21 cellular contexts compared by ENCODE assay signal in the genomic region with DNA sequence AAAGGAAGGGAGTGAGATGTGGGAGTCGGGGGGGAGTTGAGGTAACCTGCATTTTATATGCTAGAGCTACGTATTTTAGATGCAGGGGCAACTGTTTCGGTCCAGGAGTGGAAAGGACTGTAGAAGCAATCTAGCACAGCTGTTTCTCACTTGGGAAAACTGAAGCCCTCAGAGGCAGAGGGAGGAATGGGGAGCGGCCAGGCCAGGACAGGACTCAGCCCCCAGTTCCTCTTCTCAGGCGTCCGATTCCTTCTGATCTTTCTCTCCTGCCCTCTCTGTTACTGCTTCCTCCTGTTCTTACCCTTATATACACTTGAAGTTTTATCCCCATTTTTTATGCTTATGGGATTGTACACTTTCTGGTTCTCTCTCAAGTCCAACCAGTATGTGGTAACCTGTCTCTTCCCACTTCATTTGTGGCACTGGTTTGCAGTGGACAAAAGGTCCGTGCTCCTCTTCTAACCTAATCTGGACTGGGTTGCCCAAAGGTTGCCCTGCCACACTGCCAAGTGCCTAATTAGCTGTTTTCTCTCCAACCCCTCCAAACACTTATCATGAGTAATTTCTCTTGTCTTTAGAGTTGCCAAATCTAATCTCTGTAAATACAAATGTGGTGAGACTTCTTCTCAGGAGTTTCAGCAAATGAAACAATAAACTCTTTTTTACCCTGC. TPM values are rescaled to one million over a fixed set of nuclear protein-coding genes. Genes with fewer than 3 reads are reported as not detected.
DNase-seq lines count a peak whose midpoint lies in the region; ATAC-seq, FAIRE-seq and TF ChIP-seq lines count a peak whose summit lies in the region.
"Had no signal": no experiment of that assay in that cellular context is flagged by ENCODE, and none has a peak within 500 bp of the region (broad histone marks: within the 10 kb centered on the region; RNA-seq: fewer than 3 reads in every experiment).

No MANE protein-coding gene starts in this region.

- no peak overlapping the region for H2AFZ ChIP-seq in GM23338
- no peak overlapping the region for H2AFZ ChIP-seq in trophoblast cell (ENCODE audit: insufficient read depth, low read length, poor library complexity)

- H4K91ac ChIP-seq in trophoblast cell (ENCODE audit: low read depth, low read length), result no peak overlapping the region

- H3K9me3 ChIP-seq in endodermal cell (ENCODE audit: control insufficient read depth, low read length), result no peaks in the 10 kb centered on the region
- H3K9me3 ChIP-seq in trophoblast cell (ENCODE audit: insufficient read depth, low read depth, low read length), result no peaks in the 10 kb centered on the region

- DNase-seq in CD14-positive monocyte (ENCODE audit: low spot score) (no peak), GM23338 (ENCODE audit: low spot score) (no peak), endodermal cell (no peak), trophoblast cell (no peak), C1 segment of cervical spinal cord (lab: John Stamatoyannopoulos, UW) (no peak), RCC 7860 (ENCODE audit: low spot score) (no peak)
- DNase-seq: ACHN; AML-193; Calu3; CD4-positive, alpha-beta T cell; DMS53; IMR-90; Karpas-422; MM.1S; NCI-H1105; NCI-H1694 treated with DMSO at 0.1 percent for 48 hours; NCI-H2107; NCI-H2227 treated with DMSO at 0.1 percent for 48 hours; NCI-H524 had no signal

- H2AK5ac ChIP-seq in trophoblast cell (ENCODE audit: low read length), result no peak overlapping the region

- no peak overlapping the region for H4K12ac ChIP-seq in trophoblast cell (ENCODE audit: low read depth, low read length)

- no peak overlapping the region for H3K9ac ChIP-seq in endodermal cell (ENCODE audit: extremely low read depth, low read length, poor library complexity, severe bottlenecking)
- H3K9ac ChIP-seq in trophoblast cell (ENCODE audit: low read length), result peak overlapping the region; percentile 14

- H3K27me3 Mint-ChIP-seq in CD14-positive monocyte (ENCODE audit: low read depth in 3 of 3) (no peaks in the 10 kb centered on the region), GM23338 (ENCODE audit: insufficient read depth, low read depth, poor library complexity) (peaks cover 3% of the 10 kb centered on the region), endodermal cell (ENCODE audit: insufficient read depth) (peaks cover 3% of the 10 kb centered on the region)
- H3K27me3 Mint-ChIP-seq: CD4-positive, alpha-beta T cell had no signal

- H3K36me3 Mint-ChIP-seq in CD14-positive monocyte (peaks cover 18 to 33% of the 10 kb centered on the region in 2 donors), GM23338 (ENCODE audit: low read depth) (0 out of 3 replicates have a peak, but pooled peaks cover 11% of the 10 kb centered on the region), endodermal cell (ENCODE audit: low read depth) (peaks cover 24% of the 10 kb centered on the region)

- H3K36me3 ChIP-seq in GM23338 (ENCODE audit: insufficient read depth) (peaks cover 2% of the 10 kb centered on the region; the same call in 1 of the 2 replicates), endodermal cell (ENCODE audit: control insufficient read depth, insufficient read depth, low read length) (peaks cover 18% of the 10 kb centered on the region), trophoblast cell (ENCODE audit: control insufficient read depth in 1 of 2, insufficient read depth in 2 of 2, low read length in 2 of 2) (peaks cover 5 to 7% of the 10 kb centered on the region in 2 experiments)

- TF ChIP-seq CTCF in CD14-positive monocyte (IDR thresholded peaks at IDR 0.05), result no peak
- no peak for TF ChIP-seq CTCF in GM23338 (conservative IDR thresholded peaks at IDR 0.05; ENCODE audit: low read depth in 2 of 2)
- no peak for TF ChIP-seq CTCF in endodermal cell (conservative IDR thresholded peaks at IDR 0.05)

- H3K4me1 ChIP-seq in GM23338 (ENCODE audit: insufficient read depth) (no peaks in the 10 kb centered on the region), endodermal cell (ENCODE audit: control insufficient read depth, insufficient read depth, low read length) (peaks cover 9% of the 10 kb centered on the region), trophoblast cell (ENCODE audit: control insufficient read depth in 1 of 2, insufficient read depth in 2 of 2, low read length in 2 of 2) (no peaks in the 10 kb centered on the region)

- H3K27ac Mint-ChIP-seq in CD14-positive monocyte (peak overlapping the region in 4 of 7 donors; percentile 31 to 88 (median 43)), GM23338 (no peak overlapping the region), endodermal cell (peak overlapping the region; percentile 49)
- H3K27ac Mint-ChIP-seq: CD4-positive, alpha-beta T cell had no signal

- H3F3A ChIP-seq in GM23338 (replicated peaks; ENCODE audit: low read depth), result no peaks in the 10 kb centered on the region

- no peak overlapping the region for H4K8ac ChIP-seq in trophoblast cell (ENCODE audit: low read depth, low read length)

- H3K9me2 ChIP-seq in GM23338 (ENCODE audit: insufficient read depth), result no peaks in the 10 kb centered on the region

- H3K23ac ChIP-seq in trophoblast cell (ENCODE audit: low read length), result no peak overlapping the region

- H3K9me3 Mint-ChIP-seq in CD14-positive monocyte, result no peaks in the 10 kb centered on the region
- no peaks in the 10 kb centered on the region for H3K9me3 Mint-ChIP-seq in GM23338
- no peaks in the 10 kb centered on the region for H3K9me3 Mint-ChIP-seq in endodermal cell
- H3K9me3 Mint-ChIP-seq: CD4-positive, alpha-beta T cell had no signal

- H3K4me3 ChIP-seq in GM23338 (no peak overlapping the region), endodermal cell (ENCODE audit: low read length) (no peak overlapping the region), trophoblast cell (ENCODE audit: low read depth, low read length) (no peak overlapping the region)

- ATAC-seq in GM23338 (no peak), HG03354 (IDR thresholded peaks at IDR 0.05; ENCODE audit: poor library complexity, severe bottlenecking, unreplicated experiment) (no peak)

- H3K4me2 ChIP-seq in GM23338 (no peak overlapping the region), trophoblast cell (ENCODE audit: low read length) (no peak overlapping the region)

- H3K4me3 Mint-ChIP-seq in CD14-positive monocyte (peak overlapping the region; percentile 6 to 20), GM23338 (no peak overlapping the region), endodermal cell (no peak overlapping the region)
- H3K4me3 Mint-ChIP-seq: CD4-positive, alpha-beta T cell had no signal

- H2BK120ac ChIP-seq in trophoblast cell (ENCODE audit: insufficient read depth, low read length, poor library complexity), result no peak overlapping the region

- FAIRE-seq in RCC 7860 (lab: Jason Lieb, UNC), result no peak
- FAIRE-seq: H54 had no signal

- 89 to 95% methylated on average over 5 to 7 of the region's 7 CpGs for WGBS in endodermal cell (ENCODE audit: insufficient coverage in 1 of 2, insufficient read length in 1 of 2), 2 experiments
- no CpG with 5 or more reads among the region's 7 CpGs for WGBS in trophoblast cell (ENCODE audit: extremely low coverage, insufficient coverage, insufficient read length)

- H3K79me1 ChIP-seq in trophoblast cell (ENCODE audit: low read length), result no peaks in the 10 kb centered on the region

- peaks cover 43% of the 10 kb centered on the region for H3K4me1 Mint-ChIP-seq in CD14-positive monocyte
- H3K4me1 Mint-ChIP-seq in GM23338, result no peaks in the 10 kb centered on the region
- peaks cover 28% of the 10 kb centered on the region for H3K4me1 Mint-ChIP-seq in endodermal cell

- no peak overlapping the region for H3K14ac ChIP-seq in trophoblast cell (ENCODE audit: low read length)

- H3K27ac ChIP-seq in GM23338 (ENCODE audit: low read depth) (peak overlapping the region; percentile 45; the same call in 1 of the 2 replicates), endodermal cell (ENCODE audit: low read depth, low read length) (no peak overlapping the region), trophoblast cell (ENCODE audit: low read depth, low read length) (no peak overlapping the region)

- intact Hi-C loops in CD14-positive monocyte (cut with micrococcal nuclease), result no loop called here

- H3K4ac ChIP-seq in trophoblast cell (ENCODE audit: low read depth, low read length), result no peak overlapping the region

- H3K27me3 ChIP-seq in GM23338 (ENCODE audit: insufficient read depth) (no peaks in the 10 kb centered on the region), endodermal cell (ENCODE audit: control insufficient read depth, insufficient read depth, low read length, poor library complexity, severe bottlenecking) (no peaks in the 10 kb centered on the region), trophoblast cell (ENCODE audit: insufficient read depth, low read length) (no peaks in the 10 kb centered on the region)

- no peak overlapping the region for H3K18ac ChIP-seq in trophoblast cell (ENCODE audit: low read length)

- H2BK5ac ChIP-seq in trophoblast cell (ENCODE audit: low read depth, low read length, poor library complexity), result no peak overlapping the region

- peaks cover 6% of the 10 kb centered on the region; the same call in 1 of the 2 replicates for H3K79me2 ChIP-seq in GM23338 (replicated peaks; ENCODE audit: insufficient read depth)
- no peaks in the 10 kb centered on the region for H3K79me2 ChIP-seq in trophoblast cell (ENCODE audit: control insufficient read depth, insufficient read depth, low read length, poor library complexity)

- H2BK12ac ChIP-seq in trophoblast cell (ENCODE audit: low read length), result no peak overlapping the region

- peaks cover 14% of the 10 kb centered on the region for H4K20me1 ChIP-seq in GM23338 (replicated peaks; ENCODE audit: insufficient read depth)

RNA-seq across cellular contexts. Expression of gene LPCAT3, which starts 16.2 kb away (rescaled TPM):
- polyA plus RNA-seq in CD14-positive monocyte, result 10 to 100 TPM; 54.1 to 62.7 TPM
- 45.3 and 51.5 TPM in 2 replicates for total RNA-seq in GM23338 (2014; rRNA removed; shearing (Covaris generic))
- polyA plus RNA-seq in GM23338 (2016; fragmentation: Nextera tagmentation; extraction: Ambion mirVana), result 21.4 and 22.7 TPM in 2 replicates
- 10 to 100 TPM; 33.6 to 86.7 TPM for total RNA-seq in endodermal cell
- 32.5 TPM for polyA plus RNA-seq in endodermal cell (2013, experiment 1 of 2)
- 31.8 TPM for polyA plus RNA-seq in endodermal cell (2013, experiment 2 of 2)
- polyA plus RNA-seq in trophoblast cell (2013), result 38.1 and 38.8 TPM in 2 replicates

RNA-seq across cellular contexts. Expression of gene EMG1, which starts 31.3 kb away (rescaled TPM):
- polyA plus RNA-seq in CD14-positive monocyte (10 to 100 TPM; 33.1 to 35.3 TPM), GM23338 (2016; fragmentation: Nextera tagmentation; extraction: Ambion mirVana) (157 and 160 TPM in 2 replicates)
- 66.7 and 71.7 TPM in 2 replicates for total RNA-seq in GM23338 (2014; rRNA removed; shearing (Covaris generic))
- total RNA-seq in endodermal cell, result 100 to 1,000 TPM in 1 of 2 donors, 10 to 100 TPM in 1; 61.1 to 115 TPM
- polyA plus RNA-seq in endodermal cell (2013, experiment 1 of 2), result 29.1 TPM
- 26.7 TPM for polyA plus RNA-seq in endodermal cell (2013, experiment 2 of 2)
- polyA plus RNA-seq in trophoblast cell (2013), result 38.4 and 42.9 TPM in 2 replicates

RNA-seq across cellular contexts. Expression of gene PHB2, which starts 31.6 kb away (rescaled TPM):
- polyA plus RNA-seq in CD14-positive monocyte, result 10 to 100 TPM; 90.6 to 91.9 TPM
- total RNA-seq in GM23338 (2014; rRNA removed; shearing (Covaris generic)), result 378 and 416 TPM in 2 replicates
- polyA plus RNA-seq in GM23338 (2016; fragmentation: Nextera tagmentation; extraction: Ambion mirVana), result 224 and 238 TPM in 2 replicates
- total RNA-seq in endodermal cell, result 100 to 1,000 TPM; 260 to 512 TPM
- polyA plus RNA-seq in endodermal cell (2013, experiment 1 of 2), result 270 TPM
- polyA plus RNA-seq in endodermal cell (2013, experiment 2 of 2), result 248 TPM
- polyA plus RNA-seq in trophoblast cell (2013), result 259 and 271 TPM in 2 replicates

RNA-seq across cellular contexts. Expression of gene PTPN6, which starts 50.9 kb away (rescaled TPM):
- 100 to 1,000 TPM; 449 to 562 TPM for polyA plus RNA-seq in CD14-positive monocyte
- 24.7 and 25.3 TPM in 2 replicates for total RNA-seq in GM23338 (2014; rRNA removed; shearing (Covaris generic))
- 35.4 and 40.6 TPM in 2 replicates for polyA plus RNA-seq in GM23338 (2016; fragmentation: Nextera tagmentation; extraction: Ambion mirVana)
- 10 to 100 TPM; 35.7 to 68.0 TPM for total RNA-seq in endodermal cell
- 6.3 TPM for polyA plus RNA-seq in endodermal cell (2013, experiment 1 of 2)
- polyA plus RNA-seq in endodermal cell (2013, experiment 2 of 2), result 5.6 TPM
- 19.7 and 21.5 TPM in 2 replicates for polyA plus RNA-seq in trophoblast cell (2013)

RNA-seq across cellular contexts. Expression of gene C12orf57, which starts 58.2 kb away (rescaled TPM):
- polyA plus RNA-seq in CD14-positive monocyte (10 to 100 TPM; 19.1 to 24.2 TPM), GM23338 (2016; fragmentation: Nextera tagmentation; extraction: Ambion mirVana) (262 and 285 TPM in 2 replicates)
- 186 and 204 TPM in 2 replicates for total RNA-seq in GM23338 (2014; rRNA removed; shearing (Covaris generic))
- 100 to 1,000 TPM; 141 to 257 TPM for total RNA-seq in endodermal cell
- 219 TPM for polyA plus RNA-seq in endodermal cell (2013, experiment 1 of 2)
- polyA plus RNA-seq in endodermal cell (2013, experiment 2 of 2), result 218 TPM
- polyA plus RNA-seq in trophoblast cell (2013), result 141 and 142 TPM in 2 replicates

Comparison
In these comparisons a context has a peak if more than half of its experiments do, and no peak if none do; other contexts are left out.
1. H3K4me3 Mint-ChIP-seq: peak in CD14-positive monocyte (2 of 2); none in GM23338 (single experiment) and endodermal cell (single experiment).